Comparison of ENCODE assay signal across 18 cellular contexts in genomic region chr9:18404482-18405029, GRCh38.
A peak's percentile ranks its signal among the peaks of the same experiment; 100 is the strongest.
DNase-seq lines count a peak whose midpoint lies in the region; ATAC-seq and TF ChIP-seq lines count a peak whose summit lies in the region.
"Had no signal": no experiment of that assay in that cellular context is flagged by ENCODE, and none has a peak within 500 bp of the region (broad histone marks: within the 10 kb centered on the region; RNA-seq: fewer than 3 reads in every experiment).

No MANE protein-coding gene starts in this region.

- POLR2A ChIA-PET in HEK293 (lab: Yijun Ruan, JAX), result interaction anchor here (1.0 kb wide), 1 partner anchor 17 kb away, joined by 3 read pairs; no protein-coding TSS in a partner anchor

- no peak overlapping the region for H3K4me3 ChIP-seq in HEK293 (ENCODE audit: low read depth, low read length)

- H3K36me3 ChIP-seq in HEK293 (ENCODE audit: control insufficient read depth in 2 of 2, insufficient read depth in 1 of 2, low read length in 2 of 2), result no peaks in the 10 kb centered on the region

- in situ Hi-C loops in ACHN (cut with HindIII; ENCODE audit: low pct_ligation_motif_present, low pct_unique_long_range_greater_than_20kb, low sequenced_read_pairs), result loop anchor here (25.0 kb wide), 1 partner anchor 142 kb away; no protein-coding TSS in a partner anchor

- ATAC-seq in HG02798 (IDR thresholded peaks at IDR 0.05; ENCODE audit: poor library complexity, unreplicated experiment), result no peak
- ATAC-seq: HCT116 had no signal

- H3K4me1 ChIP-seq in HEK293 (ENCODE audit: control insufficient read depth, insufficient read depth, low read length), result no peaks in the 10 kb centered on the region
- H3K4me1 ChIP-seq: Caco-2 had no signal

- H3K27ac ChIP-seq in HEK293 (ENCODE audit: extremely low read depth, low read depth, low read length), result no peak overlapping the region
- H3K27ac ChIP-seq: HL-60, RWPE1 had no signal

- peak; percentile 42 for DNase-seq in NCI-H2171 treated with DMSO at 0.1 percent for 48 hours (lab: John Stamatoyannopoulos, UW)
- no peak for DNase-seq in NCI-H2171 (lab: John Stamatoyannopoulos, UW)
- DNase-seq in NCI-H446 treated with DMSO at 0.1 percent for 48 hours (lab: John Stamatoyannopoulos, UW), result peak; percentile 6
- DNase-seq in dermis blood vessel endothelial cell, result peak; percentile 16
- DNase-seq in ACHN, result no peak
- DNase-seq in mesenteric fat pad (ENCODE audit: low spot score), result no peak
- DNase-seq: Caco-2, DMS79, NCI-H1048, NCI-H187, NCI-H226, NCI-H82, T-helper 1 cell had no signal

- H3K9me3 ChIP-seq in HEK293 (ENCODE audit: control insufficient read depth, insufficient read depth, low read depth, low read length), result no peaks in the 10 kb centered on the region
- H3K9me3 ChIP-seq: Caco-2 had no signal

- TF ChIP-seq CTCF in HEK293 (tag by site-specific recombination; IDR thresholded peaks at IDR 0.05), result no peak

- CTCF ChIA-PET in HEK293 (lab: Yijun Ruan, JAX), result interaction anchor here (1.0 kb wide), 1 partner anchor 39 kb away, joined by 3 read pairs; no protein-coding TSS in a partner anchor

TF ChIP-seq in HEK293, 187 proteins besides CTCF, POLR2A, EP300 and RAD21:
- no peak for TF ChIP-seq ZNF26 (tag by site-specific recombination; IDR thresholded peaks at IDR 0.05)
- peak; percentile 93 for TF ChIP-seq PRDM10 (tag by site-specific recombination; IDR thresholded peaks at IDR 0.05)
- TF ChIP-seq PRDM6 (tag by site-specific recombination; IDR thresholded peaks at IDR 0.05), result peak; percentile 30; the same call in 1 of the 2 replicates

Comparison
In these comparisons a context has a peak if more than half of its experiments do, and no peak if none do; other contexts are left out.
1. DNase-seq: peak in NCI-H2171 treated with DMSO at 0.1 percent for 48 hours (single experiment), NCI-H446 treated with DMSO at 0.1 percent for 48 hours (single experiment) and dermis blood vessel endothelial cell (single experiment); none in NCI-H2171 (single experiment), ACHN (single experiment) and mesenteric fat pad (single experiment).